ENCODE assay signal across 19 cellular contexts in the genomic region with DNA sequence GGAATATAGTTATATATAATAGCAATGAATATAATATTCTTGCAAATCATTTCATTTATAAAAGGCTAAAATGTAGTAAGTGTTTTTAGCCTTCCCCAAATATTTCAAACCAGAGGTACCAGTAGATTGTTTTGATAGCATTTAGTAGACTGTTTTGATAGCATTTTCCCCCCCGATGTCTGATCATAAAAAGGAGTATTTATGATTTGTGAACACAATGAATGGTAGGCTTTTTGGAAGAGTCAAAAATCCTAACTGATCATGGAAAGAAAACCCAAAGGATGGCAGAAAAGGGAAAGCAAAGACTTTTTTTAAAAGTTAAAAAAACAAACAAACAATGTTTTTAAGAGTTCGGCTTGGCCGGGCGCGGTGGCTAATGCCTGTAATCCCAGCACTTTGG.
"Had no signal": no experiment of that assay in that cellular context is flagged by ENCODE, and none has a peak within 500 bp of the region (broad histone marks: within the 10 kb centered on the region; RNA-seq: fewer than 3 reads in every experiment).

No MANE protein-coding gene starts in this region.

- H3K27ac Mint-ChIP-seq: mesothelial cell of epicardium had no signal

- H3K4me3 ChIP-seq: coronary artery, dorsolateral prefrontal cortex, esophagus muscularis mucosa, gastroesophageal sphincter, heart left ventricle, hepatocyte, left lung, lower lobe of right lung, mucosa of descending colon had no signal

- H3K9me3 ChIP-seq: esophagus muscularis mucosa, gastroesophageal sphincter, heart left ventricle, left lung, lower lobe of right lung, mucosa of descending colon had no signal

- H3K4me3 Mint-ChIP-seq: mesothelial cell of epicardium had no signal

- DNase-seq: dermis blood vessel endothelial cell; dorsolateral prefrontal cortex; effector CD4-positive, alpha-beta T cell; effector memory CD4-positive, alpha-beta T cell; foreskin keratinocyte; heart left ventricle; hypothalamus; left cardiac atrium; left lung; left ventricle myocardium superior; lower lobe of right lung; mesenchymal stem cell; mucosa of descending colon; naive B cell had no signal

- H3K27me3 ChIP-seq: dorsolateral prefrontal cortex, esophagus muscularis mucosa, foreskin keratinocyte, gastroesophageal sphincter, heart left ventricle, hepatocyte, left lung had no signal

- H3K27ac ChIP-seq: coronary artery, esophagus muscularis mucosa, foreskin keratinocyte, gastroesophageal sphincter, heart left ventricle, hepatocyte, left lung, lower lobe of right lung had no signal

- H3K4me2 ChIP-seq: hepatocyte had no signal

- H3K4me1 Mint-ChIP-seq: mesothelial cell of epicardium had no signal

- H3K4me1 ChIP-seq: esophagus muscularis mucosa, foreskin keratinocyte, gastroesophageal sphincter, heart left ventricle, left lung, lower lobe of right lung had no signal

- H3K27me3 Mint-ChIP-seq: naive B cell had no signal

- ATAC-seq: foreskin keratinocyte, gastroesophageal sphincter, heart left ventricle, left cardiac atrium, left lung, left ventricle myocardium superior, lower lobe of right lung, mucosa of descending colon had no signal
